ENCODE assay signal across 30 cellular contexts in genomic region chr18:70073442-70073841, GRCh38.
"Had no signal": no experiment of that assay in that cellular context is flagged by ENCODE, and none has a peak within 500 bp of the region (broad histone marks: within the 10 kb centered on the region; RNA-seq: fewer than 3 reads in every experiment).

No MANE protein-coding gene starts in this region.

- H3K4me1 Mint-ChIP-seq: naive B cell; neural progenitor cell; stimulated activated naive B cell treated with anti-CD40 and anti-IgM and Interleukin-4, amounts not matched to agents 10 μg/mL and 1 μg/mL and 100 μg/mL, for 72 hours had no signal

- H3K9me3 Mint-ChIP-seq: naive B cell; naive thymus-derived CD8-positive, alpha-beta T cell; natural killer cell treated with Interleukin-12 subunit alpha and Interleukin-12 subunit beta and Interleukin-15 and Interleukin-18, amount 100 ng/mL, for 72 hours; neural progenitor cell; stimulated activated effector memory CD8-positive, alpha-beta T cell treated with anti-CD3 and anti-CD28 coated beads, Interleukin-12 subunit alpha, Interleukin-12 subunit beta, amount 100 ng/mL, for 72 hours; stimulated activated naive B cell treated with anti-CD40 and anti-IgM and Interleukin-4, amounts not matched to agents 10 μg/mL and 1 μg/mL and 100 μg/mL, for 72 hours; stimulated activated naive CD8-positive, alpha-beta T cell treated with anti-CD3 and anti-CD28 coated beads, Interleukin-15, Interleukin-2, amounts not matched to agents 100 ng/mL and 50 ng/mL, for 24 hours had no signal

- H3K4me3 Mint-ChIP-seq: naive B cell; naive thymus-derived CD8-positive, alpha-beta T cell; natural killer cell treated with Interleukin-12 subunit alpha and Interleukin-12 subunit beta and Interleukin-15 and Interleukin-18, amount 100 ng/mL, for 72 hours; neural progenitor cell; stimulated activated effector memory CD8-positive, alpha-beta T cell treated with anti-CD3 and anti-CD28 coated beads, Interleukin-12 subunit alpha, Interleukin-12 subunit beta, amount 100 ng/mL, for 72 hours; stimulated activated naive B cell treated with anti-CD40 and anti-IgM and Interleukin-4, amounts not matched to agents 10 μg/mL and 1 μg/mL and 100 μg/mL, for 72 hours; stimulated activated naive CD8-positive, alpha-beta T cell treated with anti-CD3 and anti-CD28 coated beads, Interleukin-15, Interleukin-2, amounts not matched to agents 100 ng/mL and 50 ng/mL, for 24 hours had no signal

- H3K4me1 ChIP-seq: neural progenitor cell, parathyroid adenoma, psoas muscle, right lobe of liver, sigmoid colon, stomach, thyroid gland, tibial nerve, upper lobe of left lung, vagina had no signal

- H2AFZ ChIP-seq: neural progenitor cell, parathyroid adenoma had no signal

- H3K36me3 ChIP-seq: neural progenitor cell, ovary, right lobe of liver, thoracic aorta, thyroid gland, vagina had no signal

- H3K4me3 ChIP-seq: neural progenitor cell, ovary, psoas muscle, right lobe of liver, sigmoid colon, smooth muscle cell, stomach, thoracic aorta, thyroid gland, tibial nerve, upper lobe of left lung, vagina had no signal

- H3K27ac Mint-ChIP-seq: naive thymus-derived CD8-positive, alpha-beta T cell; natural killer cell treated with Interleukin-12 subunit alpha and Interleukin-12 subunit beta and Interleukin-15 and Interleukin-18, amount 100 ng/mL, for 72 hours; neural progenitor cell; progenitor cell of endocrine pancreas; stimulated activated effector memory CD8-positive, alpha-beta T cell treated with anti-CD3 and anti-CD28 coated beads, Interleukin-12 subunit alpha, Interleukin-12 subunit beta, amount 100 ng/mL, for 72 hours; stimulated activated naive B cell treated with anti-CD40 and anti-IgM and Interleukin-4, amounts not matched to agents 10 μg/mL and 1 μg/mL and 100 μg/mL, for 72 hours; stimulated activated naive CD8-positive, alpha-beta T cell treated with anti-CD3 and anti-CD28 coated beads, Interleukin-15, Interleukin-2, amounts not matched to agents 100 ng/mL and 50 ng/mL, for 24 hours had no signal

- DNase-seq: naive B cell; occipital lobe; ovary; posterior cingulate gyrus; psoas muscle; right cardiac atrium; right lobe of liver; sigmoid colon; stimulated activated CD4-positive, alpha-beta T cell treated with anti-CD3 and anti-CD28 coated beads, Interleukin-15, amount 100 ng/mL, for 24 hours; stimulated activated CD4-positive, alpha-beta T cell treated with anti-CD3 and anti-CD28 coated beads, Interleukin-2, amount 100 ng/mL, for 24 hours; stimulated activated CD4-positive, alpha-beta T cell treated with anti-CD3 and anti-CD28 coated beads, Interleukin-2, amount 100 ng/mL, for 48 hours; stimulated activated CD4-positive, alpha-beta T cell treated with anti-CD3 and anti-CD28 coated beads, Interleukin-4, amount 100 ng/mL, for 24 hours; stimulated activated naive B cell treated with anti-CD40 and anti-IgM and Interleukin-4, amounts not matched to agents 10 μg/mL and 1 μg/mL and 100 μg/mL, for 72 hours; stimulated activated naive CD4-positive, alpha-beta T cell treated with Interleukin-2 at 50 U/mL for 16 hours; stomach; thyroid gland; trophoblast cell; upper lobe of left lung had no signal

- H3K27ac ChIP-seq: neural progenitor cell, ovary, parathyroid adenoma, psoas muscle, right lobe of liver, sigmoid colon, stomach, thoracic aorta, thyroid gland, tibial nerve, upper lobe of left lung, vagina had no signal

- H3K9me3 ChIP-seq: ovary, psoas muscle, right lobe of liver, sigmoid colon, stomach, thoracic aorta, thyroid gland, tibial nerve, upper lobe of left lung, vagina had no signal

- H3K4me2 ChIP-seq: neural progenitor cell, smooth muscle cell had no signal

- FAIRE-seq: urothelium cell line had no signal

- H3K27me3 ChIP-seq: neural progenitor cell, right lobe of liver, sigmoid colon, stomach, thyroid gland, tibial nerve, upper lobe of left lung, vagina had no signal

- H3K27me3 Mint-ChIP-seq: naive B cell; naive thymus-derived CD8-positive, alpha-beta T cell; natural killer cell treated with Interleukin-12 subunit alpha and Interleukin-12 subunit beta and Interleukin-15 and Interleukin-18, amount 100 ng/mL, for 72 hours; progenitor cell of endocrine pancreas; stimulated activated naive B cell treated with anti-CD40 and anti-IgM and Interleukin-4, amounts not matched to agents 10 μg/mL and 1 μg/mL and 100 μg/mL, for 72 hours; stimulated activated naive CD8-positive, alpha-beta T cell treated with anti-CD3 and anti-CD28 coated beads, Interleukin-15, Interleukin-2, amounts not matched to agents 100 ng/mL and 50 ng/mL, for 24 hours had no signal

- H3K9ac ChIP-seq: neural progenitor cell, parathyroid adenoma had no signal

- ATAC-seq: naive thymus-derived CD8-positive, alpha-beta T cell; natural killer cell treated with Interleukin-12 subunit alpha and Interleukin-12 subunit beta and Interleukin-15 and Interleukin-18, amount 100 ng/mL, for 72 hours; psoas muscle; stimulated activated effector memory CD8-positive, alpha-beta T cell treated with anti-CD3 and anti-CD28 coated beads, Interleukin-12 subunit alpha, Interleukin-12 subunit beta, amount 100 ng/mL, for 72 hours; stimulated activated naive B cell treated with anti-CD40 and anti-IgM and Interleukin-4, amounts not matched to agents 10 μg/mL and 1 μg/mL and 100 μg/mL, for 72 hours had no signal

- H3K79me2 ChIP-seq: parathyroid adenoma had no signal
